ENCODE assay signal across 1 cellular context in genomic region chr3:108014943-108015342, GRCh38.
TF ChIP-seq lines count a peak whose summit lies in the region.

No MANE protein-coding gene starts in this region.

TF ChIP-seq in WTC11, 78 proteins besides CTCF, POLR2A, EP300 and RAD21 (continued from another document):
- TF ChIP-seq ATF2 (CRISPR knock-in tag; IDR thresholded peaks at IDR 0.05; ENCODE audit: borderline replicate concordance, low read depth) (no peak), NFE2L1 (CRISPR knock-in tag; IDR thresholded peaks at IDR 0.05) (no peak), PRRX2 (CRISPR knock-in tag; IDR thresholded peaks at IDR 0.05) (no peak), MXD4 (CRISPR knock-in tag; IDR thresholded peaks at IDR 0.05; ENCODE audit: borderline replicate concordance) (no peak), JAZF1 (CRISPR knock-in tag; IDR thresholded peaks at IDR 0.05) (no peak)
- TF ChIP-seq, protein P1, sequence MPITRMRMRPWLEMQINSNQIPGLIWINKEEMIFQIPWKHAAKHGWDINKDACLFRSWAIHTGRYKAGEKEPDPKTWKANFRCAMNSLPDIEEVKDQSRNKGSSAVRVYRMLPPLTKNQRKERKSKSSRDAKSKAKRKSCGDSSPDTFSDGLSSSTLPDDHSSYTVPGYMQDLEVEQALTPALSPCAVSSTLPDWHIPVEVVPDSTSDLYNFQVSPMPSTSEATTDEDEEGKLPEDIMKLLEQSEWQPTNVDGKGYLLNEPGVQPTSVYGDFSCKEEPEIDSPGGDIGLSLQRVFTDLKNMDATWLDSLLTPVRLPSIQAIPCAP (CRISPR knock-in tag; IDR thresholded peaks at IDR 0.05), result no peak
- TF ChIP-seq, protein P2, sequence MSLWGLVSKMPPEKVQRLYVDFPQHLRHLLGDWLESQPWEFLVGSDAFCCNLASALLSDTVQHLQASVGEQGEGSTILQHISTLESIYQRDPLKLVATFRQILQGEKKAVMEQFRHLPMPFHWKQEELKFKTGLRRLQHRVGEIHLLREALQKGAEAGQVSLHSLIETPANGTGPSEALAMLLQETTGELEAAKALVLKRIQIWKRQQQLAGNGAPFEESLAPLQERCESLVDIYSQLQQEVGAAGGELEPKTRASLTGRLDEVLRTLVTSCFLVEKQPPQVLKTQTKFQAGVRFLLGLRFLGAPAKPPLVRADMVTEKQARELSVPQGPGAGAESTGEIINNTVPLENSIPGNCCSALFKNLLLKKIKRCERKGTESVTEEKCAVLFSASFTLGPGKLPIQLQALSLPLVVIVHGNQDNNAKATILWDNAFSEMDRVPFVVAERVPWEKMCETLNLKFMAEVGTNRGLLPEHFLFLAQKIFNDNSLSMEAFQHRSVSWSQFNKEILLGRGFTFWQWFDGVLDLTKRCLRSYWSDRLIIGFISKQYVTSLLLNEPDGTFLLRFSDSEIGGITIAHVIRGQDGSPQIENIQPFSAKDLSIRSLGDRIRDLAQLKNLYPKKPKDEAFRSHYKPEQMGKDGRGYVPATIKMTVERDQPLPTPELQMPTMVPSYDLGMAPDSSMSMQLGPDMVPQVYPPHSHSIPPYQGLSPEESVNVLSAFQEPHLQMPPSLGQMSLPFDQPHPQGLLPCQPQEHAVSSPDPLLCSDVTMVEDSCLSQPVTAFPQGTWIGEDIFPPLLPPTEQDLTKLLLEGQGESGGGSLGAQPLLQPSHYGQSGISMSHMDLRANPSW (CRISPR knock-in tag; conservative IDR thresholded peaks at IDR 0.05; ENCODE audit: low read depth), result no peak
- TF ChIP-seq, protein P3, sequence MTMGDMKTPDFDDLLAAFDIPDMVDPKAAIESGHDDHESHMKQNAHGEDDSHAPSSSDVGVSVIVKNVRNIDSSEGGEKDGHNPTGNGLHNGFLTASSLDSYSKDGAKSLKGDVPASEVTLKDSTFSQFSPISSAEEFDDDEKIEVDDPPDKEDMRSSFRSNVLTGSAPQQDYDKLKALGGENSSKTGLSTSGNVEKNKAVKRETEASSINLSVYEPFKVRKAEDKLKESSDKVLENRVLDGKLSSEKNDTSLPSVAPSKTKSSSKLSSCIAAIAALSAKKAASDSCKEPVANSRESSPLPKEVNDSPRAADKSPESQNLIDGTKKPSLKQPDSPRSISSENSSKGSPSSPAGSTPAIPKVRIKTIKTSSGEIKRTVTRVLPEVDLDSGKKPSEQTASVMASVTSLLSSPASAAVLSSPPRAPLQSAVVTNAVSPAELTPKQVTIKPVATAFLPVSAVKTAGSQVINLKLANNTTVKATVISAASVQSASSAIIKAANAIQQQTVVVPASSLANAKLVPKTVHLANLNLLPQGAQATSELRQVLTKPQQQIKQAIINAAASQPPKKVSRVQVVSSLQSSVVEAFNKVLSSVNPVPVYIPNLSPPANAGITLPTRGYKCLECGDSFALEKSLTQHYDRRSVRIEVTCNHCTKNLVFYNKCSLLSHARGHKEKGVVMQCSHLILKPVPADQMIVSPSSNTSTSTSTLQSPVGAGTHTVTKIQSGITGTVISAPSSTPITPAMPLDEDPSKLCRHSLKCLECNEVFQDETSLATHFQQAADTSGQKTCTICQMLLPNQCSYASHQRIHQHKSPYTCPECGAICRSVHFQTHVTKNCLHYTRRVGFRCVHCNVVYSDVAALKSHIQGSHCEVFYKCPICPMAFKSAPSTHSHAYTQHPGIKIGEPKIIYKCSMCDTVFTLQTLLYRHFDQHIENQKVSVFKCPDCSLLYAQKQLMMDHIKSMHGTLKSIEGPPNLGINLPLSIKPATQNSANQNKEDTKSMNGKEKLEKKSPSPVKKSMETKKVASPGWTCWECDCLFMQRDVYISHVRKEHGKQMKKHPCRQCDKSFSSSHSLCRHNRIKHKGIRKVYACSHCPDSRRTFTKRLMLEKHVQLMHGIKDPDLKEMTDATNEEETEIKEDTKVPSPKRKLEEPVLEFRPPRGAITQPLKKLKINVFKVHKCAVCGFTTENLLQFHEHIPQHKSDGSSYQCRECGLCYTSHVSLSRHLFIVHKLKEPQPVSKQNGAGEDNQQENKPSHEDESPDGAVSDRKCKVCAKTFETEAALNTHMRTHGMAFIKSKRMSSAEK (CRISPR knock-in tag; IDR thresholded peaks at IDR 0.05; ENCODE audit: borderline replicate concordance), result no peak
- TF ChIP-seq, protein P4, sequence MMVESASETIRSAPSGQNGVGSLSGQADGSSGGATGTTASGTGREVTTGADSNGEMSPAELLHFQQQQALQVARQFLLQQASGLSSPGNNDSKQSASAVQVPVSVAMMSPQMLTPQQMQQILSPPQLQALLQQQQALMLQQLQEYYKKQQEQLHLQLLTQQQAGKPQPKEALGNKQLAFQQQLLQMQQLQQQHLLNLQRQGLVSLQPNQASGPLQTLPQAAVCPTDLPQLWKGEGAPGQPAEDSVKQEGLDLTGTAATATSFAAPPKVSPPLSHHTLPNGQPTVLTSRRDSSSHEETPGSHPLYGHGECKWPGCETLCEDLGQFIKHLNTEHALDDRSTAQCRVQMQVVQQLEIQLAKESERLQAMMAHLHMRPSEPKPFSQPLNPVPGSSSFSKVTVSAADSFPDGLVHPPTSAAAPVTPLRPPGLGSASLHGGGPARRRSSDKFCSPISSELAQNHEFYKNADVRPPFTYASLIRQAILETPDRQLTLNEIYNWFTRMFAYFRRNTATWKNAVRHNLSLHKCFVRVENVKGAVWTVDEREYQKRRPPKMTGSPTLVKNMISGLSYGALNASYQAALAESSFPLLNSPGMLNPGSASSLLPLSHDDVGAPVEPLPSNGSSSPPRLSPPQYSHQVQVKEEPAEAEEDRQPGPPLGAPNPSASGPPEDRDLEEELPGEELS (CRISPR knock-in tag; IDR thresholded peaks at IDR 0.05), result no peak
